ENCODE assay signal across 31 cellular contexts in genomic region chr20:19466204-19466928, GRCh38.
"Had no signal": no experiment of that assay in that cellular context is flagged by ENCODE, and none has a peak within 500 bp of the region (broad histone marks: within the 10 kb centered on the region; RNA-seq: fewer than 3 reads in every experiment).

No MANE protein-coding gene starts in this region.

- H3K9me3 ChIP-seq: adrenal gland, body of pancreas, heart right ventricle, left lung, lower lobe of right lung, neutrophil, ovary, prostate gland, spleen, thoracic aorta, upper lobe of left lung, vagina had no signal

- DNase-seq: activated CD4-positive, alpha-beta T cell treated with anti-CD3 and anti-CD28 coated beads for 48 hours; activated CD4-positive, alpha-beta T cell treated with anti-CD3 and anti-CD28 coated beads, Interleukin-2, amount 50 U/mL, for 48 hours; activated CD8-positive, alpha-beta memory T cell treated with anti-CD3 and anti-CD28 coated beads for 24 hours; activated effector memory CD4-positive, alpha-beta T cell treated with Interleukin-2 at 50 U/mL for 16 hours; activated naive CD4-positive, alpha-beta T cell treated with Interleukin-2 at 50 U/mL for 16 hours; adrenal gland; aorta; body of pancreas; dorsolateral prefrontal cortex; effector memory CD4-positive, alpha-beta T cell; heart right ventricle; left lung; lower lobe of right lung; mesenchymal stem cell; ovary; right cardiac atrium; spleen; stimulated activated naive CD8-positive, alpha-beta T cell treated with anti-CD3 and anti-CD28 coated beads, Interleukin-15, Interleukin-2, amounts not matched to agents 100 U/mL and 50 U/mL, for 24 hours; T-helper 17 cell; T1000; upper lobe of left lung; WERI-Rb-1 had no signal

- H3K4me1 ChIP-seq: adrenal gland, body of pancreas, heart right ventricle, left lung, lower lobe of right lung, prostate gland, spleen, upper lobe of left lung, vagina had no signal

- H3K4me3 ChIP-seq: adrenal gland, body of pancreas, coronary artery, dorsolateral prefrontal cortex, heart right ventricle, left lung, lower lobe of right lung, ovary, prostate gland, spleen, thoracic aorta, upper lobe of left lung, vagina had no signal

- H3K27ac ChIP-seq: adrenal gland, body of pancreas, coronary artery, dorsolateral prefrontal cortex, heart right ventricle, left lung, lower lobe of right lung, neutrophil, ovary, prostate gland, spleen, thoracic aorta, upper lobe of left lung, vagina, WERI-Rb-1 had no signal

- H3K4me1 Mint-ChIP-seq: T-helper 17 cell had no signal

- H3K9me3 Mint-ChIP-seq: natural killer cell treated with Interleukin-12 subunit alpha and Interleukin-12 subunit beta and Interleukin-15 and Interleukin-18, amount 100 ng/mL, for 72 hours had no signal

- H3K36me3 ChIP-seq: adrenal gland, heart right ventricle, left lung, lower lobe of right lung, neutrophil, ovary, prostate gland, spleen, thoracic aorta, upper lobe of left lung, vagina, WERI-Rb-1 had no signal

- H3K4me3 Mint-ChIP-seq: activated naive CD8-positive, alpha-beta T cell; natural killer cell treated with Interleukin-12 subunit alpha and Interleukin-12 subunit beta and Interleukin-15 and Interleukin-18, amount 100 ng/mL, for 72 hours; T-helper 17 cell had no signal

- H3K27ac Mint-ChIP-seq: activated naive CD8-positive, alpha-beta T cell; natural killer cell treated with Interleukin-12 subunit alpha and Interleukin-12 subunit beta and Interleukin-15 and Interleukin-18, amount 100 ng/mL, for 72 hours; T-helper 17 cell had no signal

- H3K27me3 Mint-ChIP-seq: activated naive CD8-positive, alpha-beta T cell; T-helper 17 cell had no signal

- H3K27me3 ChIP-seq: adrenal gland, body of pancreas, left lung, neutrophil, ovary, upper lobe of left lung, vagina had no signal

- ATAC-seq: activated CD4-positive, CD25-positive, alpha-beta regulatory T cell treated with anti-CD3 and anti-CD28 coated beads, Interleukin-2, amount 50 U/mL, for 24 hours; body of pancreas; heart right ventricle; left lung; lower lobe of right lung; natural killer cell treated with Interleukin-12 subunit alpha and Interleukin-12 subunit beta and Interleukin-15 and Interleukin-18, amount 100 ng/mL, for 72 hours; right cardiac atrium; stimulated activated naive CD8-positive, alpha-beta T cell treated with anti-CD3 and anti-CD28 coated beads, Interleukin-15, Interleukin-2, amounts not matched to agents 100 U/mL and 50 U/mL, for 24 hours; T-helper 17 cell had no signal

- FAIRE-seq: endothelial cell of umbilical vein had no signal

- H3K36me3 Mint-ChIP-seq: activated naive CD8-positive, alpha-beta T cell; natural killer cell treated with Interleukin-12 subunit alpha and Interleukin-12 subunit beta and Interleukin-15 and Interleukin-18, amount 100 ng/mL, for 72 hours had no signal
